Comparison of ENCODE assay signal across 17 cellular contexts in genomic region chr1:28984311-28984684, GRCh38.
DNase-seq lines count a peak whose midpoint lies in the region; ATAC-seq, FAIRE-seq and TF ChIP-seq lines count a peak whose summit lies in the region.
"Had no signal": no experiment of that assay in that cellular context is flagged by ENCODE, and none has a peak within 500 bp of the region (broad histone marks: within the 10 kb centered on the region; RNA-seq: fewer than 3 reads in every experiment).

No MANE protein-coding gene starts in this region.

- H3K27ac Mint-ChIP-seq in CD4-positive, CD25-positive, alpha-beta regulatory T cell = peak overlapping the region in 1 of 3 donors; percentile 6
- H3K27ac Mint-ChIP-seq in H9 = peak overlapping the region in 2 of 3 experiments; percentile 47 to 54; a peak in 2 of 7 replicates

- H3K9me3 Mint-ChIP-seq in CD4-positive, CD25-positive, alpha-beta regulatory T cell = no peaks in the 10 kb centered on the region
- no peaks in the 10 kb centered on the region for H3K9me3 Mint-ChIP-seq in H9

- no peak overlapping the region for H3K23ac ChIP-seq in H9 (ENCODE audit: insufficient read length, low read depth, low read length)

- no peaks in the 10 kb centered on the region for H3K9me3 ChIP-seq in CD4-positive, CD25-positive, alpha-beta regulatory T cell (ENCODE audit: control insufficient read depth in 2 of 2, low read length in 2 of 2)
- H3K9me3 ChIP-seq in H9 (ENCODE audit: control insufficient read depth, low read depth, low read length) (no peaks in the 10 kb centered on the region), iPS-18a (ENCODE audit: control insufficient read depth, low read depth, low read length) (no peaks in the 10 kb centered on the region), pancreas (no peaks in the 10 kb centered on the region)

- no peak overlapping the region for H3K4ac ChIP-seq in H9 (ENCODE audit: low read depth, low read length)

- H3T11ph ChIP-seq in H9 (ENCODE audit: low read length) = no peak overlapping the region

- CTCF ChIA-PET in HEK293T (lab: Yijun Ruan, JAX) = no interaction called here

- H3K27me3 ChIP-seq in CD4-positive, CD25-positive, alpha-beta regulatory T cell (ENCODE audit: control insufficient read depth, insufficient read depth, low read length) = no peaks in the 10 kb centered on the region
- no peaks in the 10 kb centered on the region for H3K27me3 ChIP-seq in H9 (ENCODE audit: insufficient read depth, low read length)
- no peaks in the 10 kb centered on the region for H3K27me3 ChIP-seq in iPS-18a (ENCODE audit: control insufficient read depth, insufficient read depth, low read length)
- H3K27me3 ChIP-seq in pancreas = no peaks in the 10 kb centered on the region

- H4K91ac ChIP-seq in H9 (ENCODE audit: insufficient read length, low read depth, low read length) = no peak overlapping the region

- no peak overlapping the region for H2BK120ac ChIP-seq in H9 (ENCODE audit: low read depth, low read length, poor library complexity, severe bottlenecking)

- H3K4me1 ChIP-seq in CD4-positive, CD25-positive, alpha-beta regulatory T cell (ENCODE audit: control insufficient read depth, insufficient read depth, low read length, poor library complexity, severe bottlenecking) = peaks cover 36% of the 10 kb centered on the region
- H3K4me1 ChIP-seq in H9 (ENCODE audit: insufficient read depth, low read length) (peaks cover 4% of the 10 kb centered on the region; the same call in 1 of the 2 replicates), iPS-18a (ENCODE audit: control insufficient read depth, low read depth, low read length) (peaks cover 19% of the 10 kb centered on the region), pancreas (peaks cover 5 to 8% (median 5%) of the 10 kb centered on the region in 3 donors)

- no peak overlapping the region for H3K9ac ChIP-seq in H9 (ENCODE audit: extremely low read depth, insufficient read length, low read length)
- peak overlapping the region; percentile 10 for H3K9ac ChIP-seq in iPS-18a (ENCODE audit: low read length)

- TF ChIP-seq CTCF in H9 (conservative IDR thresholded peaks at IDR 0.05) (no peak), pancreas (IDR thresholded peaks at IDR 0.05) (no peak)

- no peak overlapping the region for H3K4me3 ChIP-seq in CD4-positive, CD25-positive, alpha-beta regulatory T cell (ENCODE audit: low read depth, low read length)
- H3K4me3 ChIP-seq in iPS-18a (ENCODE audit: low read length) (peak overlapping the region; percentile 16), pancreas (no peak overlapping the region)

- peaks cover 4% of the 10 kb centered on the region for H3K79me1 ChIP-seq in H9 (ENCODE audit: insufficient read depth, low read depth, low read length, poor library complexity, severe bottlenecking)

- H2BK20ac ChIP-seq in H9 (ENCODE audit: low read depth, low read length, poor library complexity, severe bottlenecking) = no peak overlapping the region

- no peak overlapping the region for H3K4me2 ChIP-seq in H9 (ENCODE audit: insufficient read depth, insufficient read length, low read length)

- no peak overlapping the region for H2AK5ac ChIP-seq in H9 (ENCODE audit: insufficient read length, low read length)

- H4K20me1 ChIP-seq in H9 (ENCODE audit: control insufficient read depth, insufficient read depth, insufficient read length) = no peaks in the 10 kb centered on the region

- no peak overlapping the region for H2BK5ac ChIP-seq in H9 (ENCODE audit: insufficient read length, low read length)

- no peak overlapping the region for H3K18ac ChIP-seq in H9 (ENCODE audit: insufficient read length, low read depth, low read length)

- H3K36me3 ChIP-seq in CD4-positive, CD25-positive, alpha-beta regulatory T cell (ENCODE audit: control insufficient read depth, insufficient read depth, low read length) = peaks cover 27% of the 10 kb centered on the region
- H3K36me3 ChIP-seq in iPS-18a (ENCODE audit: control insufficient read depth, low read depth, low read length) (no peaks in the 10 kb centered on the region), pancreas (no peaks in the 10 kb centered on the region)

- peaks cover 20% of the 10 kb centered on the region for H3K36me3 Mint-ChIP-seq in CD4-positive, CD25-positive, alpha-beta regulatory T cell
- peaks cover 0 to 6% (median 5%) of the 10 kb centered on the region in 3 experiments; a peak in 5 of 7 replicates for H3K36me3 Mint-ChIP-seq in H9 (ENCODE audit: insufficient read depth in 1 of 3, low read depth in 3 of 3)

- FAIRE-seq in pancreas (lab: Jason Lieb, UNC) = no peak
- FAIRE-seq: GM19239, HTR-8/SVneo had no signal

- no peak overlapping the region for H3K14ac ChIP-seq in H9 (ENCODE audit: insufficient read depth, low read length)

- no peak overlapping the region for H2BK12ac ChIP-seq in H9 (ENCODE audit: insufficient read length, low read depth, low read length)

- H3K79me2 ChIP-seq in H9 (ENCODE audit: insufficient read depth, low read length) = no peaks in the 10 kb centered on the region

- peak overlapping the region; percentile 1 for H3K27ac ChIP-seq in CD4-positive, CD25-positive, alpha-beta regulatory T cell (ENCODE audit: insufficient read depth, low read length, poor library complexity, severe bottlenecking)
- no peak overlapping the region for H3K27ac ChIP-seq in H9 (ENCODE audit: insufficient read length, low read depth, low read length)
- no peak overlapping the region for H3K27ac ChIP-seq in iPS-18a (ENCODE audit: low read length)
- peak overlapping the region in 3 of 4 donors; percentile 50 to 84 (median 56) for H3K27ac ChIP-seq in pancreas
- H3K27ac ChIP-seq: HL-60 had no signal

- intact Hi-C loops in pancreas (cut with DNase I) = no loop called here

- H3K56ac ChIP-seq in H9 (ENCODE audit: insufficient read length, low read depth, low read length) = no peak overlapping the region

- H3K23me2 ChIP-seq in H9 (ENCODE audit: insufficient read length, low read depth, low read length, poor library complexity, severe bottlenecking) = no peaks in the 10 kb centered on the region

- H3K4me3 Mint-ChIP-seq in CD4-positive, CD25-positive, alpha-beta regulatory T cell = no peak overlapping the region
- no peak overlapping the region for H3K4me3 Mint-ChIP-seq in H9

- H4K8ac ChIP-seq in H9 (replicated peaks; ENCODE audit: insufficient read length, low read depth, low read length) = no peak overlapping the region

- no CpG with 5 or more reads among the region's 3 CpGs for WGBS in H9 (ENCODE audit: extremely low coverage, insufficient read length, low lambda C conversion rate)
- 80 to 84% methylated on average over 3 of the region's 3 CpGs for WGBS in pancreas, 2 donors

- H4K5ac ChIP-seq in H9 (ENCODE audit: insufficient read length, low read depth, low read length) = no peak overlapping the region

- ATAC-seq in CD4-positive, CD25-positive, alpha-beta regulatory T cell (ENCODE audit: low read depth in 2 of 2) = no peak
- peak in 1 of 4 donors; percentile 32 for ATAC-seq in pancreas

- no peaks in the 10 kb centered on the region for H3K27me3 Mint-ChIP-seq in CD4-positive, CD25-positive, alpha-beta regulatory T cell
- H3K27me3 Mint-ChIP-seq in H9 (ENCODE audit: low read depth) = no peaks in the 10 kb centered on the region

- H3K4me1 Mint-ChIP-seq in CD4-positive, CD25-positive, alpha-beta regulatory T cell = peaks cover 58 to 76% (median 63%) of the 10 kb centered on the region in 4 donors
- H3K4me1 Mint-ChIP-seq in H9 = peaks cover 13 to 16% of the 10 kb centered on the region in 2 experiments

- H2BK15ac ChIP-seq in H9 (ENCODE audit: low read depth, low read length) = no peak overlapping the region

- POLR2A ChIA-PET in HEK293T (lab: Yijun Ruan, JAX) = no interaction called here

- no peak overlapping the region for H2AFZ ChIP-seq in H9 (ENCODE audit: low read length)

- DNase-seq in CD4-positive, CD25-positive, alpha-beta regulatory T cell = no peak
- DNase-seq in H9 (no peak), pancreas (no peak), dermis blood vessel endothelial cell (no peak), NCI-H1092 (lab: John Stamatoyannopoulos, UW) (no peak), HEK293T (ENCODE audit: extremely low spot score) (no peak)
- DNase-seq: Calu3, MV-4-11, NCI-H1417 treated with DMSO at 0.1 percent for 48 hours, NCI-H1930, NCI-H2171, NCI-H748 treated with DMSO at 0.1 percent for 48 hours, OCI-M1 had no signal

TF ChIP-seq in HEK293T, 16 proteins besides CTCF, POLR2A, EP300 and RAD21:
- no peak for TF ChIP-seq BHLHE40 (IDR thresholded peaks at IDR 0.05; ENCODE audit: borderline replicate concordance)
- TF ChIP-seq SP1 (IDR thresholded peaks at IDR 0.05) = no peak
- no peak for TF ChIP-seq ARNT (IDR thresholded peaks at IDR 0.05)
- TF ChIP-seq SUZ12 (IDR thresholded peaks at IDR 0.05) = no peak
- no peak for TF ChIP-seq PKNOX1 (IDR thresholded peaks at IDR 0.05)

Comparison
In these comparisons a context has a peak if more than half of its experiments do, and no peak if none do; other contexts are left out.
1. H3K27ac ChIP-seq: peak in CD4-positive, CD25-positive, alpha-beta regulatory T cell (single experiment) and pancreas (3 of 4); none in H9 (single experiment) and iPS-18a (single experiment).